Comparison of ENCODE assay signal across 1 cellular context in the genomic region with DNA sequence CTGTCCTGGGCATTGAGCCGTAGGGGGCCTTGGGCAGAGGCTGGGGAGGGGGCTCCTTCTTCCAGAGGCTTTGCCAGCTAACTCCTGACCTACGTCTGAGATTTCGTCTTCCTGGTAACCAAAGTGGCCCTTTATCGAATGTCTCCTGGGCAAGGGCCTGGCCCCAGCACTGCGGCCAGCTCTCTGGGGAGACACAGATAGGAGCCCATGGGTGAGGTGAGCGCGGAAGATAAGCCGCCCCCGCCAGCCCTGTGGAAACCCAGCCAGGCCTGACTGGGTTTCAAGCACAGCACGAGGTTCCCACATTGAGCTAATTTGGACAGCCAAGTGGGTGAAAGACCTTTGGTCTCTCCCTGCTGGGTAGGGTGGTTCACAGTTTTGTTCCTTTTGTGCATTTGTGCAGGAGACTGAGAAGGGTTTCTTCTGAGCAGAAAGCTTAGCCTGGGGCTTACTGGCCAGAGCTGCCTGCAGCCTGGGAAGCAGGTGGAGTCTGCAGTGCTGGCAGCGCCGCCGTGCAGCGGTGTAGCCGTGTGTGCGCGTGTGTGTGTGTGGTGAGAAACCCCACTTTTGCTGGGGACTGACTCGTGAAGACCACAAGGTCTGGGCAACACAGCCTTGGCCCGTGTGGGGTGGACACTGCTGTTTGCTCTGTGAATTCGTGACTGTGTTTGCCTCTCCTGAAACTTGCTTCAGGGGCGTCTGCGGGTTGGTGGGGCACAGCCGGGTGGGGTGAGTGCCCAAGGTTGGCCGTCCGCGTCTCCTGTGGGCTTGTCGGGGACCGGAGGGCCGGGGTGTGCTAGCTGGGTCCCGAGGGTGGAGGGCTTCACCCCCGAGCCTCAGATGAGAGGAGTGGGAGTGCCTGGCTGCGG.
TF ChIP-seq lines count a peak whose summit lies in the region.

No MANE protein-coding gene starts in this region.

TF ChIP-seq in HCT116, 20 proteins besides CTCF, POLR2A, EP300 and RAD21:
- TF ChIP-seq SP1 (IDR thresholded peaks at IDR 0.05; ENCODE audit: low read depth): no peak
- no peak for TF ChIP-seq ZNF274 (IDR thresholded peaks at IDR 0.05; ENCODE audit: low read depth, low read length)
- no peak for TF ChIP-seq FOSL1 (IDR thresholded peaks at IDR 0.05; ENCODE audit: low read depth)
- no peak for TF ChIP-seq CEBPB (IDR thresholded peaks at IDR 0.05; ENCODE audit: low read depth)
- TF ChIP-seq YY1 (IDR thresholded peaks at IDR 0.05; ENCODE audit: extremely low read depth, insufficient replicate concordance, low read depth, low read length): no peak
- TF ChIP-seq ZFX (IDR thresholded peaks at IDR 0.05): no peak
- no peak for TF ChIP-seq EZH2phosphoT487 (IDR thresholded peaks at IDR 0.05; ENCODE audit: borderline replicate concordance)
- no peak for TF ChIP-seq TCF7L2 (IDR thresholded peaks at IDR 0.05; ENCODE audit: borderline replicate concordance, extremely low read depth, insufficient read depth, insufficient read length)
- TF ChIP-seq SIN3A (IDR thresholded peaks at IDR 0.05; ENCODE audit: low read depth): no peak
- TF ChIP-seq EGR1 (IDR thresholded peaks at IDR 0.05; ENCODE audit: low read depth): no peak
- TF ChIP-seq ZBTB33 (IDR thresholded peaks at IDR 0.05; ENCODE audit: extremely low read depth, insufficient replicate concordance, low read length): no peak
- no peak for TF ChIP-seq ELF1 (IDR thresholded peaks at IDR 0.05; ENCODE audit: borderline replicate concordance, low read depth)
- TF ChIP-seq, protein P1, sequence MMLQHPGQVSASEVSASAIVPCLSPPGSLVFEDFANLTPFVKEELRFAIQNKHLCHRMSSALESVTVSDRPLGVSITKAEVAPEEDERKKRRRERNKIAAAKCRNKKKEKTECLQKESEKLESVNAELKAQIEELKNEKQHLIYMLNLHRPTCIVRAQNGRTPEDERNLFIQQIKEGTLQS (IDR thresholded peaks at IDR 0.05): no peak
- TF ChIP-seq SRF (IDR thresholded peaks at IDR 0.05; ENCODE audit: low read depth): no peak
- TF ChIP-seq CBX3 (IDR thresholded peaks at IDR 0.05; ENCODE audit: low read depth): no peak
